In genomic region chr1:23403735-23404486, GRCh38 we compare ENCODE assay signal across 8 cellular contexts.
A peak's percentile ranks its signal among the peaks of the same experiment; 100 is the strongest.
DNase-seq lines count a peak whose midpoint lies in the region; ATAC-seq and TF ChIP-seq lines count a peak whose summit lies in the region.

No MANE protein-coding gene starts in this region.

- peak; percentile 95 for DNase-seq in AG10803 (ENCODE audit: low read depth)
- peak; percentile 84 for DNase-seq in HCEC 1CT
- peak; percentile 99 for DNase-seq in NCI-H446 treated with DMSO at 0.1 percent for 48 hours (lab: John Stamatoyannopoulos, UW)
- peak; percentile 84 to 90 for DNase-seq in activated CD4-positive, alpha-beta T cell treated with anti-CD3 and anti-CD28 coated beads for 24 hours (ENCODE audit: low read depth in 2 of 2)
- peak; percentile 59 to 83 (median 81) for DNase-seq in stimulated activated CD4-positive, alpha-beta T cell treated with anti-CD3 and anti-CD28 coated beads, Interleukin-1b, Interleukin-23, amount 100 ng/mL, for 24 hours (ENCODE audit: low read depth in 4 of 4, low spot score in 1 of 4)

- no peaks in the 10 kb centered on the region for H3K27me3 ChIP-seq in layer of hippocampus (ENCODE audit: control insufficient read depth, insufficient read depth, low read length)

- TF ChIP-seq CTCF in AG10803 (conservative IDR thresholded peaks at IDR 0.05; ENCODE audit: low read length) = peak; percentile 94

- no peak for ATAC-seq in GM18861 (IDR thresholded peaks at IDR 0.05; ENCODE audit: unreplicated experiment)

- H3K4me3 ChIP-seq in AG10803 (ENCODE audit: low read length) = no peak overlapping the region

- H3K27ac ChIP-seq in cingulate gyrus (ENCODE audit: low read depth, low read length) (peak overlapping the region; percentile 30), layer of hippocampus (ENCODE audit: low read depth, low read length) (peak overlapping the region; percentile 24)
